In genomic region chr6:142280927-142281326, GRCh38 we compare ENCODE assay signal across 8 cellular contexts.
"Had no signal": no experiment of that assay in that cellular context is flagged by ENCODE, and none has a peak within 500 bp of the region (broad histone marks: within the 10 kb centered on the region; RNA-seq: fewer than 3 reads in every experiment).

No MANE protein-coding gene starts in this region.

- FAIRE-seq: G401.6, GM12878, GM12891, GM12892, GM18507, GM19239 had no signal

- H3K4me3 ChIP-seq: GM12878 had no signal

- DNase-seq: GDM1, GF-D8 had no signal

- ATAC-seq: GM12878 had no signal
